Comparison of ENCODE assay signal across 8 cellular contexts in the genomic region with DNA sequence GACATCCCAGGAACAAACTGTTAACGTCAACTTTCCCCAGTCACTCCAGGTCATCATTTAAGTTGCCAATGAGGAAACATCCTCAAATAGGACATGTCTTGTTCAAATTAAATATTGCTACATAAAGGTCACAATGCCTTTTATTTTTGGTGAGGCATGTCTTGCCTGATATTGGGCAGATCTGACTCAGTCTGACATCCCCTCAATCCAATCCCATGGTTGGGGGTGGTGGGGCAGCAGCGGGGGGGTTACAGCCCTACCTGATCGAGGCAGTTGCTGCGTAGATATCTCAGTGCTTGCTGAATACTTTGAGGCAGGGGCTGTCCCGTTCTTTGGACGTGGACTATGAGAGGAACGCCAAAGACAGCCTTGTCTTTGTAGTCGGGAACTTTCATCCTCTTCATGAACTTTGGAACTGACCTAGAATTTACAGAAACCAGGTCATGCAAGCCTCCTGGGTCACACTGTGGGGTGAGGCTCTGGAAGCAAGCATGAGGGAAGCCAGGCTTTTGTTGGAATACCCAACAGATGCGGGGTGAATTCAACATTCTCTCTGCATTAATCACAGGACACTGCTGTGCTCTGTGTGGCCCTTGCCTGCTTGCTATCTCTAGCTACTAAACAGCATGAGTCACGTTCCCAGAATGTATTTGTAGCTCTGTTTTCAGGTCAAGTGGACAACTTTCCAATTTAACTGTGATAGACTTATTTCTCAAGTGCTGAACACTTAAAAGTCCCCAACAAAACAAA.
A peak's percentile ranks its signal among the peaks of the same experiment; 100 is the strongest.
DNase-seq lines count a peak whose midpoint lies in the region; ATAC-seq, FAIRE-seq and TF ChIP-seq lines count a peak whose summit lies in the region.

No MANE protein-coding gene starts in this region.

- peak overlapping the region; percentile 22 for H2BK5ac ChIP-seq in trophoblast cell (ENCODE audit: low read depth, low read length, poor library complexity)

- H2BK12ac ChIP-seq in trophoblast cell (ENCODE audit: low read length) = no peak overlapping the region

- peaks cover 1% of the 10 kb centered on the region for H3K9me3 ChIP-seq in trophoblast cell (ENCODE audit: insufficient read depth, low read depth, low read length)

- TF ChIP-seq CTCF in foreskin fibroblast (IDR thresholded peaks at IDR 0.05; ENCODE audit: low read depth, low read length) = no peak

- no CpG with 5 or more reads among the region's 10 CpGs for WGBS in trophoblast cell (ENCODE audit: extremely low coverage, insufficient coverage, insufficient read length)

- DNase-seq in DMS53 treated with DMSO at 0.1 percent for 48 hours (lab: John Stamatoyannopoulos, UW; ENCODE audit: unreplicated experiment) = peak; percentile 4
- peak; percentile 89 for DNase-seq in RCC 7860 (ENCODE audit: low spot score)
- peak; percentile 97 for DNase-seq in foreskin fibroblast
- DNase-seq in trophoblast cell = peak; percentile 75 to 91
- DNase-seq in NCI-H1417 (lab: John Stamatoyannopoulos, UW) = no peak
- no peak for DNase-seq in hippocampal formation (lab: John Stamatoyannopoulos, UW)
- no peak for DNase-seq in UCSD-AML1 (lab: John Stamatoyannopoulos, UW; ENCODE audit: unreplicated experiment)

- no peaks in the 10 kb centered on the region for H3K79me1 ChIP-seq in trophoblast cell (ENCODE audit: low read length)

- H3K27ac ChIP-seq in trophoblast cell (ENCODE audit: low read depth, low read length) = peak overlapping the region; percentile 44

- H4K91ac ChIP-seq in trophoblast cell (ENCODE audit: low read depth, low read length) = peak overlapping the region; percentile 25

- no peak overlapping the region for H3K23ac ChIP-seq in trophoblast cell (ENCODE audit: low read length)

- FAIRE-seq in RCC 7860 (lab: Jason Lieb, UNC) = peak; percentile 95

- H3K4me1 ChIP-seq in trophoblast cell (ENCODE audit: control insufficient read depth in 1 of 2, insufficient read depth in 2 of 2, low read length in 2 of 2) = peaks cover 4 to 10% of the 10 kb centered on the region in 2 experiments

- no peak overlapping the region for H2AFZ ChIP-seq in trophoblast cell (ENCODE audit: insufficient read depth, low read length, poor library complexity)

- no peak overlapping the region for H3K9ac ChIP-seq in trophoblast cell (ENCODE audit: low read length)

- H4K12ac ChIP-seq in trophoblast cell (ENCODE audit: low read depth, low read length) = no peak overlapping the region

- H3K4me3 ChIP-seq in foreskin fibroblast (ENCODE audit: low read depth in 1 of 2, low read length in 2 of 2) (no peak overlapping the region), trophoblast cell (ENCODE audit: low read depth, low read length) (no peak overlapping the region)

- H3K27me3 ChIP-seq in trophoblast cell (ENCODE audit: insufficient read depth, low read length) = no peaks in the 10 kb centered on the region

- H4K8ac ChIP-seq in trophoblast cell (ENCODE audit: low read depth, low read length) = peak overlapping the region; percentile 50

- H3K18ac ChIP-seq in trophoblast cell (ENCODE audit: low read length) = no peak overlapping the region

- ATAC-seq in HG02763 (IDR thresholded peaks at IDR 0.05; ENCODE audit: unreplicated experiment) = no peak

- peaks cover 17 to 23% of the 10 kb centered on the region in 2 experiments for H3K36me3 ChIP-seq in trophoblast cell (ENCODE audit: control insufficient read depth in 1 of 2, insufficient read depth in 2 of 2, low read length in 2 of 2)

- H3K4ac ChIP-seq in trophoblast cell (ENCODE audit: low read depth, low read length) = no peak overlapping the region

- no peaks in the 10 kb centered on the region for H3K79me2 ChIP-seq in trophoblast cell (ENCODE audit: control insufficient read depth, insufficient read depth, low read length, poor library complexity)

- no peak overlapping the region for H2AK5ac ChIP-seq in trophoblast cell (ENCODE audit: low read length)

- H3K4me2 ChIP-seq in trophoblast cell (ENCODE audit: low read length) = peak overlapping the region; percentile 34

- peak overlapping the region; percentile 14 for H2BK120ac ChIP-seq in trophoblast cell (ENCODE audit: insufficient read depth, low read length, poor library complexity)

- H3K14ac ChIP-seq in trophoblast cell (ENCODE audit: low read length) = no peak overlapping the region

Comparison
In these comparisons a context has a peak if more than half of its experiments do, and no peak if none do; other contexts are left out.
1. DNase-seq: peak in DMS53 treated with DMSO at 0.1 percent for 48 hours (single experiment), RCC 7860 (single experiment), foreskin fibroblast (2 of 2) and trophoblast cell (2 of 2); none in NCI-H1417 (0 of 3), hippocampal formation (0 of 2) and UCSD-AML1 (single experiment).